ENCODE assay signal across 8 cellular contexts in genomic region chr9:132406554-132407122, GRCh38. TPM values are rescaled to one million over a fixed set of nuclear protein-coding genes. Genes with fewer than 3 reads are reported as not detected.
A peak's percentile ranks its signal among the peaks of the same experiment; 100 is the strongest.
DNase-seq lines count a peak whose midpoint lies in the region; ATAC-seq, FAIRE-seq and TF ChIP-seq lines count a peak whose summit lies in the region.

TSS of gene TTF1 (minus strand) at chr9:132406840. CDS start at chr9:132402821, 4,019 bp downstream.

- DNase-seq in NCI-H2081 (lab: John Stamatoyannopoulos, UW), result peak; percentile 89 to 94
- peak; percentile 90 for DNase-seq in T-helper 22 cell (ENCODE audit: low read depth)
- DNase-seq in astrocyte (ENCODE audit: low read depth), result peak; percentile 79
- peak; percentile 94 for DNase-seq in hepatocyte (ENCODE audit: low spot score)
- peak; percentile 84 for DNase-seq in renal cortical epithelial cell (ENCODE audit: low read depth)
- no peak for DNase-seq in vagina (ENCODE audit: extremely low spot score in 2 of 2)

- H4K20me1 ChIP-seq in astrocyte (ENCODE audit: insufficient read depth, low read length) (peaks cover 6% of the 10 kb centered on the region), hepatocyte (ENCODE audit: insufficient read depth, poor library complexity, severe bottlenecking) (no peaks in the 10 kb centered on the region)

- peaks cover 36% of the 10 kb centered on the region for H3K79me2 ChIP-seq in astrocyte (ENCODE audit: insufficient read depth, low read length)
- peaks cover 23% of the 10 kb centered on the region for H3K79me2 ChIP-seq in hepatocyte

- TF ChIP-seq POLR2A in GM18505 (IDR thresholded peaks at IDR 0.05; ENCODE audit: borderline replicate concordance, extremely low read depth, insufficient read depth, insufficient read length) (peak; percentile 70), vagina (IDR thresholded peaks at IDR 0.05) (no peak)

- H3K4me3 Mint-ChIP-seq in astrocyte (ENCODE audit: unreplicated experiment), result peak within 1 kb of the TSS; percentile 96

- peaks cover 9% of the 10 kb centered on the region for H3K4me1 Mint-ChIP-seq in astrocyte (ENCODE audit: low read depth, unreplicated experiment)

- H3K4me2 ChIP-seq in astrocyte (ENCODE audit: low read length) (peak within 1 kb of the TSS; percentile 99), hepatocyte (peak within 1 kb of the TSS; percentile 96)

- H3K9me3 Mint-ChIP-seq in astrocyte (ENCODE audit: unreplicated experiment), result no peaks in the 10 kb centered on the region

- H3K4me3 ChIP-seq in astrocyte (ENCODE audit: insufficient read depth, low read depth, low read length) (peak within 1 kb of the TSS; percentile 87), hepatocyte (peak within 1 kb of the TSS; percentile 98), vagina (peak within 1 kb of the TSS; percentile 64 to 87)

- FAIRE-seq in astrocyte (lab: Jason Lieb, UNC), result no peak

- peak within 1 kb of the TSS; percentile 88 for H3K9ac ChIP-seq in astrocyte (ENCODE audit: low read length)

- no peaks in the 10 kb centered on the region for H3K9me2 ChIP-seq in hepatocyte (replicated peaks; ENCODE audit: insufficient read depth)

- H3K27me3 ChIP-seq in astrocyte (ENCODE audit: insufficient read depth, low read length) (peaks cover 6% of the 10 kb centered on the region), hepatocyte (peaks cover 24% of the 10 kb centered on the region), vagina (no peaks in the 10 kb centered on the region)

- ATAC-seq in GM18505 (IDR thresholded peaks at IDR 0.05; ENCODE audit: unreplicated experiment) (peak; percentile 62), HG03039 (IDR thresholded peaks at IDR 0.05; ENCODE audit: unreplicated experiment) (peak; percentile 73)

- peak within 1 kb of the TSS; percentile 48 for H3K27ac ChIP-seq in astrocyte (ENCODE audit: low read depth, low read length)
- no peak within 1 kb of the TSS for H3K27ac ChIP-seq in hepatocyte
- H3K27ac ChIP-seq in vagina, result peak within 1 kb of the TSS; percentile 40

- peaks cover 3% of the 10 kb centered on the region for H3K36me3 Mint-ChIP-seq in astrocyte (ENCODE audit: low read depth, unreplicated experiment)

- intact Hi-C loops in vagina (cut with DNase I), result no loop called here

- H2AFZ ChIP-seq in astrocyte (ENCODE audit: low read depth, low read length) (peak within 1 kb of the TSS; percentile 95), hepatocyte (peak within 1 kb of the TSS; percentile 99)

- H3K27ac Mint-ChIP-seq in astrocyte (ENCODE audit: unreplicated experiment), result peak within 1 kb of the TSS; percentile 66

- WGBS in hepatocyte (ENCODE audit: low lambda C conversion rate, missing lambda C conversion rate), result 1% methylated on average over 33 of the region's 33 CpGs

- H3K9me3 ChIP-seq in astrocyte (ENCODE audit: insufficient read depth, low read depth, low read length) (no peaks in the 10 kb centered on the region), hepatocyte (ENCODE audit: low read depth) (no peaks in the 10 kb centered on the region), vagina (no peaks in the 10 kb centered on the region)

- H3K27me3 Mint-ChIP-seq in astrocyte (ENCODE audit: low read depth, unreplicated experiment), result peaks cover 14% of the 10 kb centered on the region

- H3K36me3 ChIP-seq in astrocyte (ENCODE audit: insufficient read depth, low read length), result peaks cover 11% of the 10 kb centered on the region
- no peaks in the 10 kb centered on the region for H3K36me3 ChIP-seq in hepatocyte (replicated peaks; ENCODE audit: insufficient read depth, low read depth)
- H3K36me3 ChIP-seq in vagina, result peaks cover 0 to 13% of the 10 kb centered on the region in 2 donors

- H3K4me1 ChIP-seq in astrocyte (ENCODE audit: insufficient read depth, low read length) (peaks cover 17% of the 10 kb centered on the region), hepatocyte (ENCODE audit: insufficient read depth) (peaks cover 22% of the 10 kb centered on the region), vagina (peaks cover 53% of the 10 kb centered on the region)

- TF ChIP-seq CTCF in astrocyte (IDR thresholded peaks at IDR 0.05; ENCODE audit: insufficient read depth, low read depth, low read length) (no peak), hepatocyte (IDR thresholded peaks at IDR 0.05; ENCODE audit: poor library complexity) (no peak), vagina (IDR thresholded peaks at IDR 0.05) (no peak)

RNA-seq across cellular contexts. Expression of gene TTF1, which starts in this region (rescaled TPM):
- total RNA-seq in astrocyte (13.2 and 13.3 TPM in 2 replicates), hepatocyte (7.0 and 10.2 TPM in 2 replicates), renal cortical epithelial cell (13.5 and 18.4 TPM in 2 replicates), vagina (4.9 TPM)
- polyA plus RNA-seq in hepatocyte, result 5.5 and 8.2 TPM in 2 replicates

Comparison
In these comparisons a context has a peak if more than half of its experiments do, and no peak if none do; other contexts are left out.
1. DNase-seq: peak in NCI-H2081 (2 of 2), T-helper 22 cell (single experiment), astrocyte (single experiment), hepatocyte (single experiment) and renal cortical epithelial cell (single experiment); none in vagina (0 of 2).
2. Peak in every context shown above with its lines, with median percentiles within 50 percentile points of each other: H3K4me3 ChIP-seq.